ENCODE assay signal across 2 cellular contexts in the genomic region with DNA sequence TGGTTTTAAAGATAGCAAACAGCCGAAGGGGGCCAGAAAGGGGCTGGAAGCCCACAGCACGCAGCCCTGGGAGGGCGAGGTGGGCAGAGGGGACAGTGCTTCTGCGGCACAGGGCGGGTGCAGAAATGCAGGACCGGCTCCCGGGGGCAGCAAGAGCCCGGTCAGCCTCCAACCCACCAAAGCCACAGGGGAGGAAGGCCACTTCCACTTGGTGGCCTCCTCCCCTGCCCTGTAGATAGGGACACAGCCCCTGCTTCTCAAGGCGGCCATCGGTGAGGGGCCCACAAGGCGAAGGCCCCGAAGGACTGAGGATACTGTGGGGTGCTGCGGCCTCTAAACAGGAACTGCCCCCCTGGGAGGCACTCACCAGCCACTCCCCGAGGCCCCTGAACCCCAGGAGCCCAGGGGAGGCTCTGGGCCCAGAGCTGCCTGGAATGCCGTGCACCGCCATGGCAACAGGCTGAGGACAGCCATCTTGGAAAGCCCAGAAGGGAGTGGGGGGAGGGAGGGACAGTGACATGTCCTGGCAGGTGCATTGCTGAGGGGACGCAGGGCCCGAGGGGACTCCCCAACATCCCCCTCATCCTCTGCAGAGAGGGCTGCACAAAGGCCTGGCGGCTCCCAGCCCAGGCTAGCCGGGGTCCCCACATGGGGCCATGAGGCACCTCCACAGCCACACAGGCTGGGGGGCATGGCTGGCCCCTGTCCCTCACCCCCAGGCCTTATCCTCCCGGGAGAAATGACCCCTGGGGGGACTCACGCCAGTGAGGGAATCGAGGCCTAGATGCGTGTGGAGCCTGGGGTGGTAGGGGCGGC.
TF ChIP-seq lines count a peak whose summit lies in the region.

No MANE protein-coding gene starts in this region.

TF ChIP-seq in H1, 55 proteins besides CTCF, POLR2A, EP300 and RAD21 (continued from another document):
- 0 out of 2 replicates have a peak, but pooled peaks have one; percentile 58 for TF ChIP-seq YY1 (IDR thresholded peaks at IDR 0.05; ENCODE audit: low read depth, low read length)

TF ChIP-seq in WTC11, 78 proteins besides CTCF, POLR2A, EP300 and RAD21:
- no peak for TF ChIP-seq USF2 (CRISPR knock-in tag; IDR thresholded peaks at IDR 0.05)
- TF ChIP-seq, protein P1, sequence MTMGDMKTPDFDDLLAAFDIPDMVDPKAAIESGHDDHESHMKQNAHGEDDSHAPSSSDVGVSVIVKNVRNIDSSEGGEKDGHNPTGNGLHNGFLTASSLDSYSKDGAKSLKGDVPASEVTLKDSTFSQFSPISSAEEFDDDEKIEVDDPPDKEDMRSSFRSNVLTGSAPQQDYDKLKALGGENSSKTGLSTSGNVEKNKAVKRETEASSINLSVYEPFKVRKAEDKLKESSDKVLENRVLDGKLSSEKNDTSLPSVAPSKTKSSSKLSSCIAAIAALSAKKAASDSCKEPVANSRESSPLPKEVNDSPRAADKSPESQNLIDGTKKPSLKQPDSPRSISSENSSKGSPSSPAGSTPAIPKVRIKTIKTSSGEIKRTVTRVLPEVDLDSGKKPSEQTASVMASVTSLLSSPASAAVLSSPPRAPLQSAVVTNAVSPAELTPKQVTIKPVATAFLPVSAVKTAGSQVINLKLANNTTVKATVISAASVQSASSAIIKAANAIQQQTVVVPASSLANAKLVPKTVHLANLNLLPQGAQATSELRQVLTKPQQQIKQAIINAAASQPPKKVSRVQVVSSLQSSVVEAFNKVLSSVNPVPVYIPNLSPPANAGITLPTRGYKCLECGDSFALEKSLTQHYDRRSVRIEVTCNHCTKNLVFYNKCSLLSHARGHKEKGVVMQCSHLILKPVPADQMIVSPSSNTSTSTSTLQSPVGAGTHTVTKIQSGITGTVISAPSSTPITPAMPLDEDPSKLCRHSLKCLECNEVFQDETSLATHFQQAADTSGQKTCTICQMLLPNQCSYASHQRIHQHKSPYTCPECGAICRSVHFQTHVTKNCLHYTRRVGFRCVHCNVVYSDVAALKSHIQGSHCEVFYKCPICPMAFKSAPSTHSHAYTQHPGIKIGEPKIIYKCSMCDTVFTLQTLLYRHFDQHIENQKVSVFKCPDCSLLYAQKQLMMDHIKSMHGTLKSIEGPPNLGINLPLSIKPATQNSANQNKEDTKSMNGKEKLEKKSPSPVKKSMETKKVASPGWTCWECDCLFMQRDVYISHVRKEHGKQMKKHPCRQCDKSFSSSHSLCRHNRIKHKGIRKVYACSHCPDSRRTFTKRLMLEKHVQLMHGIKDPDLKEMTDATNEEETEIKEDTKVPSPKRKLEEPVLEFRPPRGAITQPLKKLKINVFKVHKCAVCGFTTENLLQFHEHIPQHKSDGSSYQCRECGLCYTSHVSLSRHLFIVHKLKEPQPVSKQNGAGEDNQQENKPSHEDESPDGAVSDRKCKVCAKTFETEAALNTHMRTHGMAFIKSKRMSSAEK (CRISPR knock-in tag; IDR thresholded peaks at IDR 0.05; ENCODE audit: borderline replicate concordance), result no peak
- TF ChIP-seq, protein P2, sequence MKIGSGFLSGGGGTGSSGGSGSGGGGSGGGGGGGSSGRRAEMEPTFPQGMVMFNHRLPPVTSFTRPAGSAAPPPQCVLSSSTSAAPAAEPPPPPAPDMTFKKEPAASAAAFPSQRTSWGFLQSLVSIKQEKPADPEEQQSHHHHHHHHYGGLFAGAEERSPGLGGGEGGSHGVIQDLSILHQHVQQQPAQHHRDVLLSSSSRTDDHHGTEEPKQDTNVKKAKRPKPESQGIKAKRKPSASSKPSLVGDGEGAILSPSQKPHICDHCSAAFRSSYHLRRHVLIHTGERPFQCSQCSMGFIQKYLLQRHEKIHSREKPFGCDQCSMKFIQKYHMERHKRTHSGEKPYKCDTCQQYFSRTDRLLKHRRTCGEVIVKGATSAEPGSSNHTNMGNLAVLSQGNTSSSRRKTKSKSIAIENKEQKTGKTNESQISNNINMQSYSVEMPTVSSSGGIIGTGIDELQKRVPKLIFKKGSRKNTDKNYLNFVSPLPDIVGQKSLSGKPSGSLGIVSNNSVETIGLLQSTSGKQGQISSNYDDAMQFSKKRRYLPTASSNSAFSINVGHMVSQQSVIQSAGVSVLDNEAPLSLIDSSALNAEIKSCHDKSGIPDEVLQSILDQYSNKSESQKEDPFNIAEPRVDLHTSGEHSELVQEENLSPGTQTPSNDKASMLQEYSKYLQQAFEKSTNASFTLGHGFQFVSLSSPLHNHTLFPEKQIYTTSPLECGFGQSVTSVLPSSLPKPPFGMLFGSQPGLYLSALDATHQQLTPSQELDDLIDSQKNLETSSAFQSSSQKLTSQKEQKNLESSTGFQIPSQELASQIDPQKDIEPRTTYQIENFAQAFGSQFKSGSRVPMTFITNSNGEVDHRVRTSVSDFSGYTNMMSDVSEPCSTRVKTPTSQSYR (CRISPR knock-in tag; IDR thresholded peaks at IDR 0.05), result no peak
- TF ChIP-seq JUN (CRISPR knock-in tag; IDR thresholded peaks at IDR 0.05), result no peak
- TF ChIP-seq, protein P3, sequence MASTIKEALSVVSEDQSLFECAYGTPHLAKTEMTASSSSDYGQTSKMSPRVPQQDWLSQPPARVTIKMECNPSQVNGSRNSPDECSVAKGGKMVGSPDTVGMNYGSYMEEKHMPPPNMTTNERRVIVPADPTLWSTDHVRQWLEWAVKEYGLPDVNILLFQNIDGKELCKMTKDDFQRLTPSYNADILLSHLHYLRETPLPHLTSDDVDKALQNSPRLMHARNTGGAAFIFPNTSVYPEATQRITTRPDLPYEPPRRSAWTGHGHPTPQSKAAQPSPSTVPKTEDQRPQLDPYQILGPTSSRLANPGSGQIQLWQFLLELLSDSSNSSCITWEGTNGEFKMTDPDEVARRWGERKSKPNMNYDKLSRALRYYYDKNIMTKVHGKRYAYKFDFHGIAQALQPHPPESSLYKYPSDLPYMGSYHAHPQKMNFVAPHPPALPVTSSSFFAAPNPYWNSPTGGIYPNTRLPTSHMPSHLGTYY (CRISPR knock-in tag; IDR thresholded peaks at IDR 0.05), result no peak
- TF ChIP-seq KAT7 (CRISPR knock-in tag; IDR thresholded peaks at IDR 0.05; ENCODE audit: borderline replicate concordance), result no peak
- no peak for TF ChIP-seq NFYB (CRISPR knock-in tag; conservative IDR thresholded peaks at IDR 0.05; ENCODE audit: low read depth)
- no peak for TF ChIP-seq SMAD4 (CRISPR knock-in tag; IDR thresholded peaks at IDR 0.05)
- no peak for TF ChIP-seq CBFB (CRISPR knock-in tag; IDR thresholded peaks at IDR 0.05; ENCODE audit: low read depth)
- TF ChIP-seq CREB1 (CRISPR knock-in tag; IDR thresholded peaks at IDR 0.05), result no peak
